In genomic region chr6:117557951-117558350, GRCh38 we compare ENCODE assay signal across 17 cellular contexts.
"Had no signal": no experiment of that assay in that cellular context is flagged by ENCODE, and none has a peak within 500 bp of the region (broad histone marks: within the 10 kb centered on the region; RNA-seq: fewer than 3 reads in every experiment).

No MANE protein-coding gene starts in this region.

- ATAC-seq: heart left ventricle, upper lobe of right lung had no signal

- H3K27me3 ChIP-seq: heart left ventricle, right atrium auricular region, stomach, testis, upper lobe of right lung had no signal

- H3K27ac ChIP-seq: heart left ventricle, right atrium auricular region, skin epidermis, stomach, testis, upper lobe of right lung had no signal

- H3K27me3 Mint-ChIP-seq: activated naive CD8-positive, alpha-beta T cell treated with anti-CD3 and anti-CD28 coated beads for 36 hours; progenitor cell of endocrine pancreas had no signal

- H3K27ac Mint-ChIP-seq: activated naive CD8-positive, alpha-beta T cell treated with anti-CD3 and anti-CD28 coated beads for 36 hours; activated T-helper 1 cell treated with anti-CD3 and anti-CD28 coated beads, Interleukin-12 subunit alpha, Interleukin-12 subunit beta, Interleukin-2, Interleukin-4 antibody, amounts not matched to agents 30 ng/mL and 10 ng/mL and 1 ng/mL, durations not matched to agents 14 hours and 24 hours and 36 hours; brain; nephron progenitor cell; progenitor cell of endocrine pancreas had no signal

- DNase-seq: activated CD4-positive, alpha-beta T cell treated with anti-CD3 and anti-CD28 coated beads, Interleukin-2, amount 50 U/mL, for 1 hour; activated CD4-positive, CD25-positive, alpha-beta regulatory T cell; activated naive CD8-positive, alpha-beta T cell treated with anti-CD3 and anti-CD28 coated beads for 36 hours; amygdala; foreskin melanocyte; heart left ventricle; immature natural killer cell; nephron progenitor cell; stomach; testis; upper lobe of right lung had no signal

- H3K9me3 ChIP-seq: heart left ventricle, right atrium auricular region, stomach, testis, upper lobe of right lung had no signal

- H3K4me3 Mint-ChIP-seq: activated naive CD8-positive, alpha-beta T cell treated with anti-CD3 and anti-CD28 coated beads for 36 hours; activated T-helper 1 cell treated with anti-CD3 and anti-CD28 coated beads, Interleukin-12 subunit alpha, Interleukin-12 subunit beta, Interleukin-2, Interleukin-4 antibody, amounts not matched to agents 30 ng/mL and 10 ng/mL and 1 ng/mL, durations not matched to agents 14 hours and 24 hours and 36 hours; brain; immature natural killer cell; nephron progenitor cell had no signal

- H3K4me3 ChIP-seq: heart left ventricle, right atrium auricular region, skin epidermis, stomach, testis, upper lobe of right lung had no signal

- FAIRE-seq: TTC549 had no signal

- H3K9me3 Mint-ChIP-seq: activated naive CD8-positive, alpha-beta T cell treated with anti-CD3 and anti-CD28 coated beads for 36 hours; activated T-helper 1 cell treated with anti-CD3 and anti-CD28 coated beads, Interleukin-12 subunit alpha, Interleukin-12 subunit beta, Interleukin-2, Interleukin-4 antibody, amounts not matched to agents 30 ng/mL and 10 ng/mL and 1 ng/mL, durations not matched to agents 14 hours and 24 hours and 36 hours; brain; immature natural killer cell; nephron progenitor cell had no signal

- H3K4me1 Mint-ChIP-seq: activated naive CD8-positive, alpha-beta T cell treated with anti-CD3 and anti-CD28 coated beads for 36 hours; brain had no signal

- H3K4me1 ChIP-seq: testis, upper lobe of right lung had no signal

- H3K36me3 Mint-ChIP-seq: activated naive CD8-positive, alpha-beta T cell treated with anti-CD3 and anti-CD28 coated beads for 36 hours had no signal
